26 cellular contexts compared by ENCODE assay signal in the genomic region with DNA sequence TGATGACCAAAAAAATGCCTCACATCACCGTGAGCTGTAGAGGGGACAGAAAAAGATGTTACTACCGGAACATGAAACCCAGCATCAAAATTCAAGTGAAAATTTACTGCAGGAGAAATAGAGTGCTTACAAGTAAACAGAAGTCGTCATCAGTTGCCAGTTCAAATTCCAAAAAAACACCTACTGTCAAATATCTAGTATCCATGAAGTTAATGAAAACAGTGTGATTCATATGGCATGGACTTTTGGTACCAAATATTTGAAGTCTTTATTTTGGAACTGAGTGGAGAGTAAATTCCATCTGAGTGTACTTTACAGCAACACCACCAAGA.
"Had no signal": no experiment of that assay in that cellular context is flagged by ENCODE, and none has a peak within 500 bp of the region (broad histone marks: within the 10 kb centered on the region; RNA-seq: fewer than 3 reads in every experiment).

No MANE protein-coding gene starts in this region.

- H3K27me3 ChIP-seq: ascending aorta, cardiac muscle cell had no signal

- H3K27ac ChIP-seq: ascending aorta, cardiac muscle cell, VCaP had no signal

- H3K27me3 Mint-ChIP-seq: activated B cell treated with CpG ODN at 0.5 μM for 24 hours; activated CD4-positive, alpha-beta memory T cell treated with anti-CD3 and anti-CD28 coated beads for 36 hours; activated CD4-positive, alpha-beta T cell treated with anti-CD3 and anti-CD28 coated beads, Interleukin-2, amount 10 ng/mL, durations not matched to agents 24 days and 14 days; activated CD8-positive, alpha-beta T cell treated with anti-CD3 and anti-CD28 coated beads for 36 hours; activated naive CD4-positive, alpha-beta T cell treated with anti-CD3 and anti-CD28 coated beads, Interleukin-2, amount 10 ng/mL, durations not matched to agents 7 days and 5 days; activated naive CD4-positive, alpha-beta T cell treated with anti-CD3 and anti-CD28 coated beads, Interleukin-2, amount 50 U/mL, for 24 hours; activated naive CD8-positive, alpha-beta T cell; activated naive CD8-positive, alpha-beta T cell treated with anti-CD3 and anti-CD28 coated beads, Interleukin-2, amount 10 ng/mL, durations not matched to agents 7 days and 5 days; activated naive CD8-positive, alpha-beta T cell treated with anti-CD3 and anti-CD28 coated beads, Interleukin-2, amount 50 U/mL, for 24 hours; activated T-cell treated with anti-CD3 and anti-CD28 coated beads, Interleukin-2, amount 50 U/mL, for 24 hours; central memory CD8-positive, alpha-beta T cell had no signal

- H3K27ac Mint-ChIP-seq: activated B cell treated with CpG ODN at 0.5 μM for 24 hours; activated CD4-positive, alpha-beta memory T cell treated with anti-CD3 and anti-CD28 coated beads for 36 hours; activated CD4-positive, alpha-beta T cell treated with anti-CD3 and anti-CD28 coated beads, Interleukin-2, amount 10 ng/mL, durations not matched to agents 24 days and 14 days; activated CD8-positive, alpha-beta T cell treated with anti-CD3 and anti-CD28 coated beads for 36 hours; activated naive CD4-positive, alpha-beta T cell treated with anti-CD3 and anti-CD28 coated beads, Interleukin-2, amount 10 ng/mL, durations not matched to agents 7 days and 5 days; activated naive CD4-positive, alpha-beta T cell treated with anti-CD3 and anti-CD28 coated beads, Interleukin-2, amount 50 U/mL, for 24 hours; activated naive CD8-positive, alpha-beta T cell; activated naive CD8-positive, alpha-beta T cell treated with anti-CD3 and anti-CD28 coated beads, Interleukin-2, amount 10 ng/mL, durations not matched to agents 7 days and 5 days; activated naive CD8-positive, alpha-beta T cell treated with anti-CD3 and anti-CD28 coated beads, Interleukin-2, amount 50 U/mL, for 24 hours; activated T-cell treated with anti-CD3 and anti-CD28 coated beads, Interleukin-2, amount 50 U/mL, for 24 hours; activated T-helper 2 cell treated with anti-CD3 and anti-CD28 coated beads, Interferon-gamma antibody, Interleukin-2, Interleukin-4, amounts not matched to agents 10 μg/mL and 5 μg/mL and 100 μg/mL, durations not matched to agents 14 hours and 24 hours and 36 hours; brain; T-helper 1 cell treated with Interleukin-12 subunit alpha and Interleukin-12 subunit beta and Interleukin-4 antibody, amounts not matched to agents 30 μg/mL and 1 μg/mL, for 36 hours; T-helper 2 cell treated with Interferon-gamma antibody and Interleukin-4, amounts not matched to agents 5 μg/mL and 100 μg/mL, for 36 hours had no signal

- H3K9me3 ChIP-seq: ascending aorta had no signal

- H3K4me1 Mint-ChIP-seq: activated B cell treated with CpG ODN at 0.5 μM for 24 hours; activated CD4-positive, alpha-beta T cell treated with anti-CD3 and anti-CD28 coated beads, Interleukin-2, amount 10 ng/mL, durations not matched to agents 24 days and 14 days; activated naive CD4-positive, alpha-beta T cell treated with anti-CD3 and anti-CD28 coated beads, Interleukin-2, amount 10 ng/mL, durations not matched to agents 7 days and 5 days; activated naive CD4-positive, alpha-beta T cell treated with anti-CD3 and anti-CD28 coated beads, Interleukin-2, amount 50 U/mL, for 24 hours; activated naive CD8-positive, alpha-beta T cell treated with anti-CD3 and anti-CD28 coated beads, Interleukin-2, amount 10 ng/mL, durations not matched to agents 7 days and 5 days; activated naive CD8-positive, alpha-beta T cell treated with anti-CD3 and anti-CD28 coated beads, Interleukin-2, amount 50 U/mL, for 24 hours; brain; central memory CD8-positive, alpha-beta T cell had no signal

- FAIRE-seq: bronchial epithelial cell, TTC549 had no signal

- H3K36me3 ChIP-seq: ascending aorta, cardiac muscle cell had no signal

- H3K36me3 Mint-ChIP-seq: activated CD4-positive, alpha-beta memory T cell treated with anti-CD3 and anti-CD28 coated beads for 36 hours; activated naive CD4-positive, alpha-beta T cell treated with anti-CD3 and anti-CD28 coated beads, Interleukin-2, amount 10 ng/mL, durations not matched to agents 7 days and 5 days; activated naive CD4-positive, alpha-beta T cell treated with anti-CD3 and anti-CD28 coated beads, Interleukin-2, amount 50 U/mL, for 24 hours; activated naive CD8-positive, alpha-beta T cell; activated naive CD8-positive, alpha-beta T cell treated with anti-CD3 and anti-CD28 coated beads, Interleukin-2, amount 10 ng/mL, durations not matched to agents 7 days and 5 days; brain had no signal

- DNase-seq: activated B cell treated with CpG ODN at 0.5 μM for 24 hours; activated CD4-positive, alpha-beta T cell treated with anti-CD3 and anti-CD28 coated beads, Interleukin-2, amount 50 U/mL, for 4 hours; activated CD4-positive, CD25-positive, alpha-beta regulatory T cell treated with anti-CD3 and anti-CD28 coated beads, Interleukin-2, amount 50 U/mL, for 72 hours; activated effector memory CD4-positive, alpha-beta T cell treated with Interleukin-2 at 50 U/mL for 16 hours; activated gamma-delta T cell; activated T-cell treated with anti-CD3 and anti-CD28 coated beads, Interleukin-2, amount 50 U/mL, for 24 hours; cerebellar nuclear complex; T-helper 9 cell had no signal

- H3K4me3 ChIP-seq: ascending aorta, cardiac muscle cell had no signal

- H3K9me3 Mint-ChIP-seq: activated B cell treated with CpG ODN at 0.5 μM for 24 hours; activated CD4-positive, alpha-beta memory T cell treated with anti-CD3 and anti-CD28 coated beads for 36 hours; activated CD4-positive, alpha-beta T cell treated with anti-CD3 and anti-CD28 coated beads, Interleukin-2, amount 10 ng/mL, durations not matched to agents 24 days and 14 days; activated CD8-positive, alpha-beta T cell treated with anti-CD3 and anti-CD28 coated beads for 36 hours; activated naive CD4-positive, alpha-beta T cell treated with anti-CD3 and anti-CD28 coated beads, Interleukin-2, amount 10 ng/mL, durations not matched to agents 7 days and 5 days; activated naive CD4-positive, alpha-beta T cell treated with anti-CD3 and anti-CD28 coated beads, Interleukin-2, amount 50 U/mL, for 24 hours; activated naive CD8-positive, alpha-beta T cell treated with anti-CD3 and anti-CD28 coated beads, Interleukin-2, amount 10 ng/mL, durations not matched to agents 7 days and 5 days; activated T-cell treated with anti-CD3 and anti-CD28 coated beads, Interleukin-2, amount 50 U/mL, for 24 hours; activated T-helper 2 cell treated with anti-CD3 and anti-CD28 coated beads, Interferon-gamma antibody, Interleukin-2, Interleukin-4, amounts not matched to agents 10 μg/mL and 5 μg/mL and 100 μg/mL, durations not matched to agents 14 hours and 24 hours and 36 hours; brain; T-helper 1 cell treated with Interleukin-12 subunit alpha and Interleukin-12 subunit beta and Interleukin-4 antibody, amounts not matched to agents 30 μg/mL and 1 μg/mL, for 36 hours; T-helper 2 cell treated with Interferon-gamma antibody and Interleukin-4, amounts not matched to agents 5 μg/mL and 100 μg/mL, for 36 hours had no signal

- H3K4me3 Mint-ChIP-seq: activated B cell treated with CpG ODN at 0.5 μM for 24 hours; activated CD4-positive, alpha-beta memory T cell treated with anti-CD3 and anti-CD28 coated beads for 36 hours; activated CD4-positive, alpha-beta T cell treated with anti-CD3 and anti-CD28 coated beads, Interleukin-2, amount 10 ng/mL, durations not matched to agents 24 days and 14 days; activated CD8-positive, alpha-beta T cell treated with anti-CD3 and anti-CD28 coated beads for 36 hours; activated naive CD4-positive, alpha-beta T cell treated with anti-CD3 and anti-CD28 coated beads, Interleukin-2, amount 10 ng/mL, durations not matched to agents 7 days and 5 days; activated naive CD4-positive, alpha-beta T cell treated with anti-CD3 and anti-CD28 coated beads, Interleukin-2, amount 50 U/mL, for 24 hours; activated naive CD8-positive, alpha-beta T cell; activated naive CD8-positive, alpha-beta T cell treated with anti-CD3 and anti-CD28 coated beads, Interleukin-2, amount 10 ng/mL, durations not matched to agents 7 days and 5 days; activated naive CD8-positive, alpha-beta T cell treated with anti-CD3 and anti-CD28 coated beads, Interleukin-2, amount 50 U/mL, for 24 hours; activated T-cell treated with anti-CD3 and anti-CD28 coated beads, Interleukin-2, amount 50 U/mL, for 24 hours; brain; central memory CD8-positive, alpha-beta T cell; T-helper 1 cell treated with Interleukin-12 subunit alpha and Interleukin-12 subunit beta and Interleukin-4 antibody, amounts not matched to agents 30 μg/mL and 1 μg/mL, for 36 hours; T-helper 2 cell treated with Interferon-gamma antibody and Interleukin-4, amounts not matched to agents 5 μg/mL and 100 μg/mL, for 36 hours had no signal

- H3K4me1 ChIP-seq: ascending aorta had no signal
